Comparison of ENCODE assay signal across 17 cellular contexts in the genomic region with DNA sequence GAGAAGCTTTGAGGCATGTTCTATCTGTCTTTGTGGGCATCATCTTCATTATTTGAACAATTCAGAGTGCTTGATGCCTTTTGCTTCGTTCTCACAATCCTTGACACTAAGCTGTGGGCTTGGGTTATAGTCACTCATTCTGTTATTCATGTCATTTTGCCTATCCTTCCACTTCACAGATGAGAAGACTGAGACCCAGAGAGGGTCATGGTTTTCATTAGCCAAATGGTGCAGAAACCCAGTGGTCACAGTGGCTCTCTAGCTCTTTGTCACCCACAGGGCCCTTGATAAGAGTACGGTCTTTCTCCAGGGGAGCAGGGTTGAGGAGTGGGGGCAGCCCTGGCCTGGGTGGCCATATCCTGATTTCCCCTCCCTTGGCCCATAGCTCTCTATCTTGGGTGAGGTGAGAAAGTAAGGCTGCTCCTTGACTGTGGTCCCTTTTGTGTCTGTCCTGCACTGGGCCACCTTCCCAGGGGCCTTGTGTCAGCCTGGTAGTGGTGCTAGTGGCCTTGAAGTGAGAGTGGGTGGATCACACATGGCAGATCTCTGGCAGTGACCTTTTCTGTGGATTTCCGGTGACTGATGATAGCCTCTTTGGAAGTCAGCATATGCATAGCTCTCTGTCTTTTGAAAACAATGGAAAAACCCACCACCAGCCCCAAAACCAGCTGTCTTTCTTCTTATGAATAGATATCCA.
DNase-seq lines count a peak whose midpoint lies in the region; ATAC-seq, FAIRE-seq and TF ChIP-seq lines count a peak whose summit lies in the region.
"Had no signal": no experiment of that assay in that cellular context is flagged by ENCODE, and none has a peak within 500 bp of the region (broad histone marks: within the 10 kb centered on the region; RNA-seq: fewer than 3 reads in every experiment).

No MANE protein-coding gene starts in this region.

- no peaks in the 10 kb centered on the region for H3K36me3 ChIP-seq in muscle layer of colon (ENCODE audit: insufficient read depth, low read length)
- no peaks in the 10 kb centered on the region for H3K36me3 ChIP-seq in Peyer's patch

- TF ChIP-seq CTCF in natural killer cell (IDR thresholded peaks at IDR 0.05) = no peak
- TF ChIP-seq CTCF in GM13976 (IDR thresholded peaks at IDR 0.05; ENCODE audit: borderline replicate concordance, control extremely low read depth, extremely low read depth, insufficient read depth, missing control alignments) = no peak
- no peak for TF ChIP-seq CTCF in Peyer's patch (IDR thresholded peaks at IDR 0.05)

- H3K27ac ChIP-seq in cingulate gyrus (ENCODE audit: low read depth, low read length) (peak overlapping the region; percentile 74), muscle layer of colon (ENCODE audit: low read depth, low read length) (peak overlapping the region; percentile 8), Peyer's patch (no peak overlapping the region)
- H3K27ac ChIP-seq: PC-9 had no signal

- no peak overlapping the region for H3K4me3 Mint-ChIP-seq in natural killer cell
- no peak overlapping the region for H3K4me3 Mint-ChIP-seq in natural killer cell treated with Interleukin-12 subunit alpha and Interleukin-12 subunit beta and Interleukin-15 and Interleukin-18, amount 100 ng/mL, for 72 hours
- H3K4me3 Mint-ChIP-seq: stimulated activated memory B cell treated with anti-CD40 and anti-IgM and Interleukin-4, amounts not matched to agents 10 μg/mL and 1 μg/mL and 100 μg/mL, for 72 hours had no signal

- DNase-seq in natural killer cell (no peak), ureter (ENCODE audit: low spot score) (peak; percentile 26), urothelium cell line (ENCODE audit: low spot score) (no peak), GM13976 (ENCODE audit: low spot score) (no peak), Peyer's patch (no peak)
- DNase-seq in natural killer cell treated with Interleukin-12 subunit alpha and Interleukin-12 subunit beta and Interleukin-15 and Interleukin-18, amount 100 ng/mL, for 72 hours (ENCODE audit: low spot score) = no peak
- DNase-seq: activated effector memory CD4-positive, alpha-beta T cell treated with Interleukin-2 at 50 U/mL for 16 hours; CD4-positive, alpha-beta memory T cell; mucosa of descending colon; NCI-H2081 treated with DMSO at 0.1 percent for 48 hours; NCI-H526 treated with DMSO at 0.1 percent for 48 hours; PC-9; T-cell had no signal

- intact Hi-C loops in natural killer cell (cut with micrococcal nuclease) = loop anchor here (2.0 to 5.0 kb wide), 3 partner anchors 126 to 298 kb away; no protein-coding TSS in a partner anchor

- H3K4me1 ChIP-seq in muscle layer of colon (ENCODE audit: insufficient read depth, low read length) (peaks cover 33% of the 10 kb centered on the region), Peyer's patch (peaks cover 0 to 6% (median 2%) of the 10 kb centered on the region in 4 donors)

- H3K36me3 Mint-ChIP-seq in natural killer cell = no peaks in the 10 kb centered on the region
- no peaks in the 10 kb centered on the region for H3K36me3 Mint-ChIP-seq in natural killer cell treated with Interleukin-12 subunit alpha and Interleukin-12 subunit beta and Interleukin-15 and Interleukin-18, amount 100 ng/mL, for 72 hours
- H3K36me3 Mint-ChIP-seq: CD4-positive, alpha-beta memory T cell; stimulated activated memory B cell treated with anti-CD40 and anti-IgM and Interleukin-4, amounts not matched to agents 10 μg/mL and 1 μg/mL and 100 μg/mL, for 72 hours; T-cell had no signal

- no peaks in the 10 kb centered on the region for H3K27me3 Mint-ChIP-seq in natural killer cell (ENCODE audit: low read depth in 2 of 2)
- no peaks in the 10 kb centered on the region for H3K27me3 Mint-ChIP-seq in natural killer cell treated with Interleukin-12 subunit alpha and Interleukin-12 subunit beta and Interleukin-15 and Interleukin-18, amount 100 ng/mL, for 72 hours
- H3K27me3 Mint-ChIP-seq: T-cell had no signal

- no peak for ATAC-seq in natural killer cell
- ATAC-seq in natural killer cell treated with Interleukin-12 subunit alpha and Interleukin-12 subunit beta and Interleukin-15 and Interleukin-18, amount 100 ng/mL, for 72 hours = no peak
- ATAC-seq: stimulated activated memory B cell treated with anti-CD40 and anti-IgM and Interleukin-4, amounts not matched to agents 10 μg/mL and 1 μg/mL and 100 μg/mL, for 72 hours had no signal

- no peaks in the 10 kb centered on the region for H3K9me3 Mint-ChIP-seq in natural killer cell
- no peaks in the 10 kb centered on the region for H3K9me3 Mint-ChIP-seq in natural killer cell treated with Interleukin-12 subunit alpha and Interleukin-12 subunit beta and Interleukin-15 and Interleukin-18, amount 100 ng/mL, for 72 hours
- H3K9me3 Mint-ChIP-seq: CD4-positive, alpha-beta memory T cell; stimulated activated memory B cell treated with anti-CD40 and anti-IgM and Interleukin-4, amounts not matched to agents 10 μg/mL and 1 μg/mL and 100 μg/mL, for 72 hours; T-cell had no signal

- FAIRE-seq in urothelium cell line (lab: Jason Lieb, UNC) = no peak

- peaks cover 30 to 34% of the 10 kb centered on the region in 2 donors for H3K4me1 Mint-ChIP-seq in natural killer cell
- H3K4me1 Mint-ChIP-seq in natural killer cell treated with Interleukin-12 subunit alpha and Interleukin-12 subunit beta and Interleukin-15 and Interleukin-18, amount 100 ng/mL, for 72 hours (ENCODE audit: low read depth in 2 of 2) = peaks cover 18 to 27% of the 10 kb centered on the region in 2 donors

- H3K27me3 ChIP-seq in muscle layer of colon (ENCODE audit: control insufficient read depth in 1 of 2, insufficient read depth in 2 of 2, low read length in 2 of 2) = no peaks in the 10 kb centered on the region
- no peaks in the 10 kb centered on the region for H3K27me3 ChIP-seq in Peyer's patch
- H3K27me3 ChIP-seq: hepatocyte had no signal

- no peak overlapping the region for H3K9ac ChIP-seq in muscle layer of colon (ENCODE audit: low read length)

- in situ Hi-C loops in GM13976 (cut with MboI; ENCODE audit: low sequenced_read_pairs, unreplicated experiment) = loop anchor here (25.0 kb wide), 1 partner anchor 284 kb away; no protein-coding TSS in a partner anchor

- TF ChIP-seq POLR2A in Peyer's patch (IDR thresholded peaks at IDR 0.05) = no peak

- peak overlapping the region; percentile 21 to 79 for H3K27ac Mint-ChIP-seq in natural killer cell
- H3K27ac Mint-ChIP-seq in natural killer cell treated with Interleukin-12 subunit alpha and Interleukin-12 subunit beta and Interleukin-15 and Interleukin-18, amount 100 ng/mL, for 72 hours = no peak overlapping the region
- H3K27ac Mint-ChIP-seq: stimulated activated memory B cell treated with anti-CD40 and anti-IgM and Interleukin-4, amounts not matched to agents 10 μg/mL and 1 μg/mL and 100 μg/mL, for 72 hours had no signal

- H3K9me3 ChIP-seq in muscle layer of colon (ENCODE audit: low read length) = no peaks in the 10 kb centered on the region
- no peaks in the 10 kb centered on the region for H3K9me3 ChIP-seq in Peyer's patch
- H3K9me3 ChIP-seq: mucosa of descending colon had no signal

- H3K4me3 ChIP-seq in muscle layer of colon (ENCODE audit: low read depth in 1 of 2, low read length in 2 of 2) = no peak overlapping the region
- H3K4me3 ChIP-seq in Peyer's patch = no peak overlapping the region
- H3K4me3 ChIP-seq: hepatocyte, mucosa of descending colon, PC-9 had no signal

Comparison
In these comparisons a context has a peak if more than half of its experiments do, and no peak if none do; other contexts are left out.
1. H3K27ac Mint-ChIP-seq: peak in natural killer cell (2 of 2); none in natural killer cell treated with Interleukin-12 subunit alpha and Interleukin-12 subunit beta and Interleukin-15 and Interleukin-18, amount 100 ng/mL, for 72 hours (0 of 2).
2. H3K27ac ChIP-seq: peak in cingulate gyrus (single experiment) and muscle layer of colon (single experiment); none in Peyer's patch (0 of 4).